18 cellular contexts compared by ENCODE assay signal in the genomic region with DNA sequence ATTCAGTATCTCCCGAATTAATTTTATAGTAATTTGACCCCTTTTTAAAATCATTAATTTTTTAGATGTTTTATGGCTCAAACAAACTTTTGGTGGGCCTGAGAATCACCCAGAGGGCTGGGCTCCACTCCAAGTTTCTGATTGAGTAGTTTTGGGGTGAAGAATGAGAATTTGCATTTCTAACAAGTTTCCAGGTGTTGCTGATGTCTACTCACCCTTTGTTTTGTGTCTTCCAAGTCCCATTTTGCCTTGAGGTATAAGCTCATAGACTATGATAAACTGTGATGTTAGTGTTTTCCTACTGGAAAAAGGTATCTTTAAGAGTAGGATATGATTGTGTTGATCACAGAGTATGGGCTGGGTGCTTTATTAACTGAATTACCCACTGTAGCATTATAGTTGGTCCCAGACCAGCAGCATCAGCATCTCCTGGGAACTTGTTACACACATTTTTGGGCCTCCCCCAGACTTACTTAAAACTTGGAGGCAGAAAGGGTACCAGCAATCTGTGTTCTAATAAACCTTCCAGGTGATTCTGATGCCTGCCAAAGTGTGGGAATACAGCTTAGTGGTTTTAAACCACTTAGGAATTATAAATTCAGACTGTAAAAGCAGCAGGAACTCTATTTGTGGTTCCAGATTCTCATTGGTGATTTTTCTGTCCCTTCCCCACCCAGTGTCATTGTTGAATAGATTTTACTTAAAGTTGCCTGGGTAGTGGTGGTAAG. TPM values are rescaled to one million over a fixed set of nuclear protein-coding genes. Genes with fewer than 3 reads are reported as not detected.
DNase-seq lines count a peak whose midpoint lies in the region; ATAC-seq and TF ChIP-seq lines count a peak whose summit lies in the region.
"Had no signal": no experiment of that assay in that cellular context is flagged by ENCODE, and none has a peak within 500 bp of the region (broad histone marks: within the 10 kb centered on the region; RNA-seq: fewer than 3 reads in every experiment).

No MANE protein-coding gene starts in this region.

- intact Hi-C loops in activated T-helper 1 cell treated with anti-CD3 and anti-CD28 coated beads, Interleukin-12 subunit alpha, Interleukin-12 subunit beta, Interleukin-2, Interleukin-4 antibody, amounts not matched to agents 30 ng/mL and 10 ng/mL and 1 ng/mL, durations not matched to agents 14 hours and 24 hours and 36 hours (cut with micrococcal nuclease) = no loop called here

- H3K36me3 Mint-ChIP-seq in CD4-positive, CD25-positive, alpha-beta regulatory T cell = no peaks in the 10 kb centered on the region
- no peaks in the 10 kb centered on the region for H3K36me3 Mint-ChIP-seq in GM23338 (ENCODE audit: low read depth)
- H3K36me3 Mint-ChIP-seq in activated T-helper 1 cell treated with anti-CD3 and anti-CD28 coated beads, Interleukin-12 subunit alpha, Interleukin-12 subunit beta, Interleukin-2, Interleukin-4 antibody, amounts not matched to agents 30 ng/mL and 10 ng/mL and 1 ng/mL, durations not matched to agents 14 hours and 24 hours and 36 hours (ENCODE audit: low read depth) = peaks cover 4% of the 10 kb centered on the region

- peaks cover 55 to 89% (median 71%) of the 10 kb centered on the region in 4 donors for H3K4me1 Mint-ChIP-seq in CD4-positive, CD25-positive, alpha-beta regulatory T cell
- peaks cover 48% of the 10 kb centered on the region for H3K4me1 Mint-ChIP-seq in GM23338
- peaks cover 19% of the 10 kb centered on the region for H3K4me1 Mint-ChIP-seq in activated T-helper 1 cell treated with anti-CD3 and anti-CD28 coated beads, Interleukin-12 subunit alpha, Interleukin-12 subunit beta, Interleukin-2, Interleukin-4 antibody, amounts not matched to agents 30 ng/mL and 10 ng/mL and 1 ng/mL, durations not matched to agents 14 hours and 24 hours and 36 hours (ENCODE audit: low read depth)

- no peak overlapping the region for H3K4me2 ChIP-seq in GM23338

- no peak for DNase-seq in CD4-positive, CD25-positive, alpha-beta regulatory T cell
- DNase-seq in GM23338 (ENCODE audit: low spot score) (no peak), AG20443 (ENCODE audit: low spot score) (no peak), NCI-H1092 (lab: John Stamatoyannopoulos, UW) (no peak)
- DNase-seq in stimulated activated CD8-positive, alpha-beta memory T cell treated with anti-CD3 and anti-CD28 coated beads, Interleukin-4, amount 100 ng/mL, for 48 hours = no peak
- no peak for DNase-seq in activated T-helper 1 cell treated with anti-CD3 and anti-CD28 coated beads, Interleukin-12 subunit alpha, Interleukin-12 subunit beta, Interleukin-2, Interleukin-4 antibody, amounts not matched to agents 30 ng/mL and 10 ng/mL and 1 ng/mL, durations not matched to agents 14 hours and 24 hours and 36 hours (ENCODE audit: low spot score)
- DNase-seq: activated CD8-positive, alpha-beta memory T cell treated with anti-CD3 and anti-CD28 coated beads, Interleukin-2, amount 10 ng/mL, durations not matched to agents 7 days and 5 days; activated naive CD4-positive, alpha-beta T cell treated with anti-CD3 and anti-CD28 coated beads, Interleukin-2, amount 50 U/mL, for 16 hours; brain microvascular endothelial cell; COR-L47; GF-D8; H7; KBM-7; ovary; stomach had no signal

- H3F3A ChIP-seq in GM23338 (replicated peaks; ENCODE audit: low read depth) = no peaks in the 10 kb centered on the region

- H3K36me3 ChIP-seq in CD4-positive, CD25-positive, alpha-beta regulatory T cell (ENCODE audit: control insufficient read depth, insufficient read depth, low read length) = no peaks in the 10 kb centered on the region
- no peaks in the 10 kb centered on the region for H3K36me3 ChIP-seq in GM23338 (ENCODE audit: insufficient read depth)
- H3K36me3 ChIP-seq: brain microvascular endothelial cell, ovary, stomach had no signal

- no peak overlapping the region for H3K27ac ChIP-seq in CD4-positive, CD25-positive, alpha-beta regulatory T cell (ENCODE audit: insufficient read depth, low read length, poor library complexity, severe bottlenecking)
- peak overlapping the region; percentile 45 for H3K27ac ChIP-seq in GM23338 (ENCODE audit: low read depth)
- H3K27ac ChIP-seq: brain microvascular endothelial cell, ovary, stomach had no signal

- H3K27me3 Mint-ChIP-seq in CD4-positive, CD25-positive, alpha-beta regulatory T cell = no peaks in the 10 kb centered on the region
- no peaks in the 10 kb centered on the region for H3K27me3 Mint-ChIP-seq in GM23338 (ENCODE audit: insufficient read depth, low read depth, poor library complexity)
- no peaks in the 10 kb centered on the region for H3K27me3 Mint-ChIP-seq in activated T-helper 1 cell treated with anti-CD3 and anti-CD28 coated beads, Interleukin-12 subunit alpha, Interleukin-12 subunit beta, Interleukin-2, Interleukin-4 antibody, amounts not matched to agents 30 ng/mL and 10 ng/mL and 1 ng/mL, durations not matched to agents 14 hours and 24 hours and 36 hours (ENCODE audit: insufficient read depth)
- H3K27me3 Mint-ChIP-seq: activated CD8-positive, alpha-beta memory T cell treated with anti-CD3 and anti-CD28 coated beads, Interleukin-2, amount 10 ng/mL, durations not matched to agents 7 days and 5 days had no signal

- ATAC-seq in CD4-positive, CD25-positive, alpha-beta regulatory T cell (ENCODE audit: low read depth in 2 of 2) = no peak
- ATAC-seq in GM19035 (IDR thresholded peaks at IDR 0.05; ENCODE audit: unreplicated experiment) (peak; percentile 56), GM23338 (no peak), HG03280 (IDR thresholded peaks at IDR 0.05; ENCODE audit: unreplicated experiment) (peak; percentile 53)
- ATAC-seq: activated CD8-positive, alpha-beta memory T cell treated with anti-CD3 and anti-CD28 coated beads, Interleukin-2, amount 10 ng/mL, durations not matched to agents 7 days and 5 days; Panc1 had no signal

- peak overlapping the region; percentile 42 for H3K4me3 ChIP-seq in CD4-positive, CD25-positive, alpha-beta regulatory T cell (ENCODE audit: low read depth, low read length)
- H3K4me3 ChIP-seq in GM23338 = no peak overlapping the region
- H3K4me3 ChIP-seq: ovary, stomach had no signal

- H3K9me3 Mint-ChIP-seq in CD4-positive, CD25-positive, alpha-beta regulatory T cell = no peaks in the 10 kb centered on the region
- H3K9me3 Mint-ChIP-seq in GM23338 = no peaks in the 10 kb centered on the region
- no peaks in the 10 kb centered on the region for H3K9me3 Mint-ChIP-seq in activated T-helper 1 cell treated with anti-CD3 and anti-CD28 coated beads, Interleukin-12 subunit alpha, Interleukin-12 subunit beta, Interleukin-2, Interleukin-4 antibody, amounts not matched to agents 30 ng/mL and 10 ng/mL and 1 ng/mL, durations not matched to agents 14 hours and 24 hours and 36 hours

- H3K79me2 ChIP-seq in GM23338 (replicated peaks; ENCODE audit: insufficient read depth) = peaks cover 99% of the 10 kb centered on the region

- peaks cover 59% of the 10 kb centered on the region for H3K4me1 ChIP-seq in CD4-positive, CD25-positive, alpha-beta regulatory T cell (ENCODE audit: control insufficient read depth, insufficient read depth, low read length, poor library complexity, severe bottlenecking)
- peaks cover 49% of the 10 kb centered on the region for H3K4me1 ChIP-seq in GM23338 (ENCODE audit: insufficient read depth)

- H3K27ac Mint-ChIP-seq in CD4-positive, CD25-positive, alpha-beta regulatory T cell = peak overlapping the region in 1 of 3 donors; percentile 10
- H3K27ac Mint-ChIP-seq in GM23338 = no peak overlapping the region
- no peak overlapping the region for H3K27ac Mint-ChIP-seq in activated T-helper 1 cell treated with anti-CD3 and anti-CD28 coated beads, Interleukin-12 subunit alpha, Interleukin-12 subunit beta, Interleukin-2, Interleukin-4 antibody, amounts not matched to agents 30 ng/mL and 10 ng/mL and 1 ng/mL, durations not matched to agents 14 hours and 24 hours and 36 hours
- H3K27ac Mint-ChIP-seq: activated CD8-positive, alpha-beta memory T cell treated with anti-CD3 and anti-CD28 coated beads, Interleukin-2, amount 10 ng/mL, durations not matched to agents 7 days and 5 days had no signal

- no peaks in the 10 kb centered on the region for H3K9me3 ChIP-seq in CD4-positive, CD25-positive, alpha-beta regulatory T cell (ENCODE audit: control insufficient read depth in 2 of 2, low read length in 2 of 2)
- H3K9me3 ChIP-seq: ovary, stomach had no signal

- no peaks in the 10 kb centered on the region for H3K9me2 ChIP-seq in GM23338 (ENCODE audit: insufficient read depth)

- no peak overlapping the region for H2AFZ ChIP-seq in GM23338

- H4K20me1 ChIP-seq in GM23338 (replicated peaks; ENCODE audit: insufficient read depth) = peaks cover 7% of the 10 kb centered on the region; the same call in 1 of the 2 replicates

- H3K27me3 ChIP-seq in CD4-positive, CD25-positive, alpha-beta regulatory T cell (ENCODE audit: control insufficient read depth, insufficient read depth, low read length) = no peaks in the 10 kb centered on the region
- H3K27me3 ChIP-seq in GM23338 (ENCODE audit: insufficient read depth) = no peaks in the 10 kb centered on the region
- H3K27me3 ChIP-seq: brain microvascular endothelial cell, ovary, stomach had no signal

- no peak overlapping the region for H3K4me3 Mint-ChIP-seq in CD4-positive, CD25-positive, alpha-beta regulatory T cell
- H3K4me3 Mint-ChIP-seq in GM23338 = no peak overlapping the region
- no peak overlapping the region for H3K4me3 Mint-ChIP-seq in activated T-helper 1 cell treated with anti-CD3 and anti-CD28 coated beads, Interleukin-12 subunit alpha, Interleukin-12 subunit beta, Interleukin-2, Interleukin-4 antibody, amounts not matched to agents 30 ng/mL and 10 ng/mL and 1 ng/mL, durations not matched to agents 14 hours and 24 hours and 36 hours
- H3K4me3 Mint-ChIP-seq: activated CD8-positive, alpha-beta memory T cell treated with anti-CD3 and anti-CD28 coated beads, Interleukin-2, amount 10 ng/mL, durations not matched to agents 7 days and 5 days had no signal

- TF ChIP-seq CTCF in GM23338 (conservative IDR thresholded peaks at IDR 0.05; ENCODE audit: low read depth in 2 of 2) = no peak

RNA-seq across cellular contexts. Expression of a gene that starts 19.1 kb away (rescaled TPM):
- 53.1 TPM for total RNA-seq in CD4-positive, CD25-positive, alpha-beta regulatory T cell
- 1 to 10 TPM; 2.1 to 6.2 (median 4.2) TPM for polyA plus RNA-seq in CD4-positive, CD25-positive, alpha-beta regulatory T cell
- total RNA-seq in GM23338 (2014; rRNA removed; shearing (Covaris generic)) = 27.0 and 34.7 TPM in 2 replicates
- polyA plus RNA-seq in GM23338 (2016; fragmentation: Nextera tagmentation; extraction: Ambion mirVana) = 6.0 TPM in 2 replicates
- 8.4 and 9.3 TPM in 2 replicates for total RNA-seq in activated T-helper 1 cell treated with anti-CD3 and anti-CD28 coated beads, Interleukin-12 subunit alpha, Interleukin-12 subunit beta, Interleukin-2, Interleukin-4 antibody, amounts not matched to agents 30 ng/mL and 10 ng/mL and 1 ng/mL, durations not matched to agents 14 hours and 24 hours and 36 hours

Comparison
In these comparisons a context has a peak if more than half of its experiments do, and no peak if none do; other contexts are left out.
1. ATAC-seq: peak in GM19035 (single experiment) and HG03280 (single experiment); none in CD4-positive, CD25-positive, alpha-beta regulatory T cell (0 of 2) and GM23338 (single experiment).